23 cellular contexts compared by ENCODE assay signal in the genomic region with DNA sequence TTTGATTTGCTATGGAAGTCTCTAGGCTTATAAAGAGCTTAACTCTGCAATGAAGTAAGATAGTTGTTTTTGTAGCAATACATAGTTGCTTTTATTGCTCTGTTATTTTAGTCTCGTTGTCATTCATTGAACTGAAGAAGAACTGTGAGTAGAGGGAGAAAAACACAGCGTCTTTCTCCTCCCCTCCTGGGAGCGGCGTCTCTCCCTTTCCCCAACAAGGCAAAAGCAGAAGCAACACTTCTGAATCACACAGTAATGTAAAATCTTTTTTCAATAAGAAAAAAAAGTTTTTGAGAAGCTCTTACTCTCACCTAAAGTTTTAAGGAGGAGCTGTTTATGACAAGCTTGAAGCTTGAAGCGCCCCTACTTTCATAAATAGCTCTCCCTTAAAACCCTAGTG.
"Had no signal": no experiment of that assay in that cellular context is flagged by ENCODE, and none has a peak within 500 bp of the region (broad histone marks: within the 10 kb centered on the region; RNA-seq: fewer than 3 reads in every experiment).

No MANE protein-coding gene starts in this region.

- H3K4me2 ChIP-seq: neural progenitor cell had no signal

- FAIRE-seq: endothelial cell of umbilical vein, frontal cortex, pancreas had no signal

- H2AFZ ChIP-seq: neural progenitor cell had no signal

- H3K36me3 ChIP-seq: heart left ventricle, neural progenitor cell, pancreas, stomach, thoracic aorta, transverse colon had no signal

- H3K4me1 ChIP-seq: heart left ventricle, neural progenitor cell, pancreas, stomach, transverse colon had no signal

- DNase-seq: effector CD4-positive, alpha-beta T cell; endodermal cell; erythroblast; heart left ventricle; hippocampal formation; left colon; left ventricle myocardium superior; natural killer cell; nucleus accumbens; pancreas; right cardiac atrium; stimulated activated CD4-positive, alpha-beta T cell treated with anti-CD3 and anti-CD28 coated beads, Interleukin-2, amount 100 ng/mL, for 24 hours; stimulated activated CD4-positive, alpha-beta T cell treated with anti-CD3 and anti-CD28 coated beads, Interleukin-4, amount 100 ng/mL, for 4 hours; stimulated activated naive B cell treated with anti-CD40 and anti-IgM and Interleukin-4, amounts not matched to agents 10 μg/mL and 1 μg/mL and 100 μg/mL, for 72 hours; stomach; substantia nigra; transverse colon had no signal

- H3K27ac ChIP-seq: coronary artery, heart left ventricle, neural progenitor cell, pancreas, stomach, thoracic aorta, transverse colon had no signal

- ATAC-seq: heart left ventricle; left colon; left ventricle myocardium superior; natural killer cell; pancreas; right cardiac atrium; stimulated activated naive B cell treated with anti-CD40 and anti-IgM and Interleukin-4, amounts not matched to agents 10 μg/mL and 1 μg/mL and 100 μg/mL, for 72 hours had no signal

- H3K9ac ChIP-seq: neural progenitor cell had no signal

- H3K9me3 ChIP-seq: pancreas had no signal

- H3K27me3 ChIP-seq: heart left ventricle, neural progenitor cell, pancreas, stomach, transverse colon had no signal

- H3K4me3 ChIP-seq: coronary artery, heart left ventricle, lung, neural progenitor cell, pancreas, stomach, thoracic aorta, transverse colon had no signal
